Comparison of ENCODE assay signal across 19 cellular contexts in the genomic region with DNA sequence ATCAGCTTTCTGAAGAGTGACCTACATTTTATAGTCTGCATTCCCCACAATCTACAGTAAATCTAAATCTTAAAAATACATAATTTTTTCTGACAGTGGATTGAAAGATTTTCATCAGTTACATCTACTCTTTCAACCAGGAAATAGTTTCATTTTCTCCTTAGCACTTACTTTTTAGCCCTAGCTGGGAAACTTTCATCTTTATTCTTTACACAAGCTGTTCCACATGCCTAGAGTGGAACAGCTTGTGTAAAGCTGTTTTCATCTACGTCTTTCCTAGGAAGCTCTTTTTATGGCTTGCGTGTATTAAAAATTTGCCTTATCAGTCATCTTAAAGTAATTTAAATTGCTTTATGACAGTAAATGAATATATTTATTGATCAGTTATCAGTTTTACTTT. TPM values are rescaled to one million over a fixed set of nuclear protein-coding genes. Genes with fewer than 3 reads are reported as not detected.
A peak's percentile ranks its signal among the peaks of the same experiment; 100 is the strongest.
DNase-seq lines count a peak whose midpoint lies in the region; ATAC-seq and FAIRE-seq lines count a peak whose summit lies in the region.
"Had no signal": no experiment of that assay in that cellular context is flagged by ENCODE, and none has a peak within 500 bp of the region (broad histone marks: within the 10 kb centered on the region; RNA-seq: fewer than 3 reads in every experiment).

No MANE protein-coding gene starts in this region.

- FAIRE-seq in small intestine (lab: Jason Lieb, UNC), result no peak
- FAIRE-seq: endometrium, H54, keratinocyte had no signal

- no peak overlapping the region for H3K27ac ChIP-seq in small intestine (ENCODE audit: low read depth in 1 of 2, low read length in 1 of 2)
- H3K27ac ChIP-seq: ascending aorta, SJSA1, spleen, vagina had no signal

- H3K27me3 ChIP-seq in small intestine (ENCODE audit: control insufficient read depth in 2 of 2, insufficient read depth in 2 of 2, low read length in 2 of 2), result no peaks in the 10 kb centered on the region
- H3K27me3 ChIP-seq: ascending aorta, SJSA1, spleen, vagina had no signal

- no peaks in the 10 kb centered on the region for H3K36me3 ChIP-seq in small intestine (ENCODE audit: control insufficient read depth in 2 of 2, insufficient read depth in 2 of 2, low read length in 2 of 2)
- H3K36me3 ChIP-seq: ascending aorta, SJSA1, vagina had no signal

- peaks cover 26% of the 10 kb centered on the region for H3K4me1 Mint-ChIP-seq in activated CD4-positive, alpha-beta T cell treated with anti-CD3 and anti-CD28 coated beads, Interleukin-2, amount 10 ng/mL, durations not matched to agents 24 days and 14 days
- peaks cover 24% of the 10 kb centered on the region for H3K4me1 Mint-ChIP-seq in T-helper 17 cell

- peak; percentile 29 for ATAC-seq in T-helper 17 cell
- ATAC-seq: PC-3 had no signal

- intact Hi-C loops in activated CD4-positive, alpha-beta T cell treated with anti-CD3 and anti-CD28 coated beads, Interleukin-2, amount 10 ng/mL, durations not matched to agents 24 days and 14 days (cut with micrococcal nuclease), result no loop called here

- H3K36me3 Mint-ChIP-seq in activated CD4-positive, alpha-beta T cell treated with anti-CD3 and anti-CD28 coated beads, Interleukin-2, amount 10 ng/mL, durations not matched to agents 24 days and 14 days (ENCODE audit: low read depth), result peaks cover 18% of the 10 kb centered on the region
- H3K36me3 Mint-ChIP-seq in T-helper 17 cell (ENCODE audit: low read depth), result no peaks in the 10 kb centered on the region

- no peak overlapping the region for H3K27ac Mint-ChIP-seq in activated CD4-positive, alpha-beta T cell treated with anti-CD3 and anti-CD28 coated beads, Interleukin-2, amount 10 ng/mL, durations not matched to agents 24 days and 14 days
- H3K27ac Mint-ChIP-seq in T-helper 17 cell, result peak overlapping the region; percentile 85

- no peaks in the 10 kb centered on the region for H3K27me3 Mint-ChIP-seq in activated CD4-positive, alpha-beta T cell treated with anti-CD3 and anti-CD28 coated beads, Interleukin-2, amount 10 ng/mL, durations not matched to agents 24 days and 14 days
- H3K27me3 Mint-ChIP-seq in T-helper 17 cell, result no peaks in the 10 kb centered on the region

- DNase-seq in activated CD4-positive, alpha-beta T cell treated with anti-CD3 and anti-CD28 coated beads, Interleukin-2, amount 10 ng/mL, durations not matched to agents 24 days and 14 days, result no peak
- DNase-seq in activated CD4-positive, alpha-beta T cell treated with anti-CD3 and anti-CD28 coated beads for 4 hours, result no peak
- DNase-seq in T-helper 17 cell (no peak), fibroblast of peridontal ligament (ENCODE audit: extremely low read depth) (peak; percentile 40), small intestine (peak; percentile 32), SHP77 treated with DMSO at 0.1 percent for 48 hours (lab: John Stamatoyannopoulos, UW) (no peak), SK-N-DZ (ENCODE audit: low spot score) (no peak), NCI-H1436 (lab: John Stamatoyannopoulos, UW) (no peak)
- DNase-seq: activated naive CD4-positive, alpha-beta T cell treated with Interleukin-2 at 50 U/mL for 16 hours; NCI-H146; NCI-H2171 treated with DMSO at 0.1 percent for 48 hours; PC-3; spleen had no signal

- H3K9me3 Mint-ChIP-seq in activated CD4-positive, alpha-beta T cell treated with anti-CD3 and anti-CD28 coated beads, Interleukin-2, amount 10 ng/mL, durations not matched to agents 24 days and 14 days, result no peaks in the 10 kb centered on the region

- no peak overlapping the region for H3K4me3 ChIP-seq in small intestine (ENCODE audit: low read depth in 1 of 2, low read length in 2 of 2)
- H3K4me3 ChIP-seq: ascending aorta, SJSA1, spleen, vagina had no signal

- no peaks in the 10 kb centered on the region for H3K9me3 ChIP-seq in T-helper 17 cell (ENCODE audit: control insufficient read depth, low read length, poor library complexity, severe bottlenecking)
- no peaks in the 10 kb centered on the region for H3K9me3 ChIP-seq in small intestine (ENCODE audit: control insufficient read depth, low read depth)
- H3K9me3 ChIP-seq: ascending aorta, SJSA1, spleen, vagina had no signal

- peak overlapping the region; percentile 45 for H3K4me3 Mint-ChIP-seq in activated CD4-positive, alpha-beta T cell treated with anti-CD3 and anti-CD28 coated beads, Interleukin-2, amount 10 ng/mL, durations not matched to agents 24 days and 14 days
- H3K4me3 Mint-ChIP-seq in T-helper 17 cell, result no peak overlapping the region

- H3K4me1 ChIP-seq in small intestine (ENCODE audit: control insufficient read depth in 2 of 2, insufficient read depth in 1 of 2, low read depth in 1 of 2, low read length in 1 of 2), result peaks cover 3% of the 10 kb centered on the region in 2 donors

- WGBS in small intestine, 3 donors, result 12 to 41% (median 26%) methylated on average over 2 of the region's 2 CpGs

RNA-seq across cellular contexts. Expression of gene RBPJ, which starts 40.5 kb away (rescaled TPM):
- 539 and 547 TPM in 2 replicates for total RNA-seq in activated CD4-positive, alpha-beta T cell treated with anti-CD3 and anti-CD28 coated beads, Interleukin-2, amount 10 ng/mL, durations not matched to agents 24 days and 14 days
- 10 to 100 TPM; 77.9 to 88.3 TPM for total RNA-seq in T-helper 17 cell
- 10 to 100 TPM; 13.0 to 20.8 (median 14.8) TPM for polyA plus RNA-seq in small intestine
- 62.0 and 77.4 TPM in 2 replicates for polyA plus RNA-seq in SK-N-DZ (2014; cell fraction: cytosol; rRNA removed)
- 56.1 and 64.9 TPM in 2 replicates for polyA plus RNA-seq in SK-N-DZ (2014; cell fraction: nucleus; rRNA removed)

Comparison
In these comparisons a context has a peak if more than half of its experiments do, and no peak if none do; other contexts are left out.
1. DNase-seq: peak in fibroblast of peridontal ligament (single experiment) and small intestine (single experiment); none in activated CD4-positive, alpha-beta T cell treated with anti-CD3 and anti-CD28 coated beads, Interleukin-2, amount 10 ng/mL, durations not matched to agents 24 days and 14 days (single experiment), activated CD4-positive, alpha-beta T cell treated with anti-CD3 and anti-CD28 coated beads for 4 hours (0 of 2), T-helper 17 cell (0 of 3), SHP77 treated with DMSO at 0.1 percent for 48 hours (single experiment), SK-N-DZ (single experiment) and NCI-H1436 (single experiment).